In the genomic region with DNA sequence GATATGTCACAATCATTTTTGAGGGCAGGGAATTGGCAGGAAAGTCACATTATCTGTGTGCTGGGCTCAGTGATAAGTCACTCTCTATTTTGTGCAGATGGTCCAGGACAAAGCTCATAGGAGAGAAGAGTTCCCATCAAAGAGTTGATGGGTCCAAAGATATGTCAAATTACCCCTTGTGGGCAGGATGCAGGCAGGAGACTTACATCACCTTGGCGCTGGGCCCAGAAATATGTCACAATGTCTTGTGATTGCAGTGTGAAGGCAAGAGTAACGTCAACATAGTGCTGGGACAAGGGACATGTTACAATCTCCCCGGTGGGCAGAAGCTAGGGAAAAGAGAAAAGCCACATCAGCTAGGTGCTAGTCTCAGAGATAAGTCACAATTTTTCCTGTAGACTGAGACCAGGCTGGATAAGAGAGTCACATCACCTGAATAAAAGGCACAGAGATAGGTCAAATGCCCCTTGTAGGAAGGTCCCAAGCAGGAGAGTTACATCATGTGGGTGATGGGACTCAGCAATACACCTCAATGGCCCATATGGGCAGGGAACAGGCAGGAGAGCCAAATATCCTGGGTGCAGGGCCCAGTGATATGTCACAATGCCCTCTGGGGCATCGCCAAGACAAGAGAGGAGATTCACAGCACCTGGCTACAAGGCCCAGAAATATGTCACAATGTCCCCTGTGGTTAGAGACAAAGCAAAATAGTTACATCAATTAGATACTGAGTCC, we compare ENCODE assay signal across 28 cellular contexts. TPM values are rescaled to one million over a fixed set of nuclear protein-coding genes. Genes with fewer than 3 reads are reported as not detected.
A peak's percentile ranks its signal among the peaks of the same experiment; 100 is the strongest.
DNase-seq lines count a peak whose midpoint lies in the region; ATAC-seq and TF ChIP-seq lines count a peak whose summit lies in the region.
"Had no signal": no experiment of that assay in that cellular context is flagged by ENCODE, and none has a peak within 500 bp of the region (broad histone marks: within the 10 kb centered on the region; RNA-seq: fewer than 3 reads in every experiment).

No MANE protein-coding gene starts in this region.

- H3K4me2 ChIP-seq in DND-41 (ENCODE audit: insufficient read depth, low read length) = no peak overlapping the region
- H3K4me2 ChIP-seq: A549; BLaER1 treated with 17β-estradiol and CSF1 and Interleukin-3, amounts not matched to agents 10 nM and 100 nM; GM23338; SK-N-SH had no signal

- H3K4me3 ChIP-seq in DND-41 (ENCODE audit: low read depth in 1 of 2, low read length in 2 of 2) (no peak overlapping the region), HL-60 (replicated peaks; ENCODE audit: insufficient read depth, low read length) (no peak overlapping the region), fibroblast of mammary gland (ENCODE audit: control insufficient read depth, low read depth, low read length) (no peak overlapping the region), gastroesophageal sphincter (no peak overlapping the region)
- H3K4me3 ChIP-seq: A549; BLaER1 treated with 17β-estradiol and CSF1 and Interleukin-3, amounts not matched to agents 10 nM and 100 nM; GM23338; K562 had no signal

- no peaks in the 10 kb centered on the region for H3K4me1 ChIP-seq in DND-41 (ENCODE audit: insufficient read depth, low read length)
- no peaks in the 10 kb centered on the region for H3K4me1 ChIP-seq in gastroesophageal sphincter
- H3K4me1 ChIP-seq: A549; BLaER1 treated with 17β-estradiol and CSF1 and Interleukin-3, amounts not matched to agents 10 nM and 100 nM had no signal

- H3K27ac ChIP-seq in DND-41 (ENCODE audit: low read length) (no peak overlapping the region), HL-60 (replicated peaks) (no peak overlapping the region), gastroesophageal sphincter (no peak overlapping the region)
- H3K27ac ChIP-seq: A549; BLaER1 treated with 17β-estradiol and CSF1 and Interleukin-3, amounts not matched to agents 10 nM and 100 nM had no signal

- H3K9me3 ChIP-seq in DND-41 (ENCODE audit: insufficient read depth, low read length, severe bottlenecking) = peaks cover 29% of the 10 kb centered on the region
- H3K9me3 ChIP-seq in gastroesophageal sphincter = peaks cover 0 to 10% (median 0%) of the 10 kb centered on the region in 3 donors
- H3K9me3 ChIP-seq: SK-N-SH had no signal

- TF ChIP-seq POLR2A in gastroesophageal sphincter (IDR thresholded peaks at IDR 0.05) = no peak

- WGBS in gastroesophageal sphincter (ENCODE audit: low coverage in 1 of 2), 2 donors = 88 to 90% methylated on average over 3 to 4 of the region's 4 CpGs

- peak; percentile 9 for DNase-seq in DND-41
- DNase-seq in HL-60 (ENCODE audit: low read depth in 1 of 2, low spot score in 1 of 2) = peak; percentile 3 to 80
- DNase-seq in OCI-M1 (lab: John Stamatoyannopoulos, UW) = peak; percentile 71
- peak; percentile 2 for DNase-seq in fibroblast of mammary gland (ENCODE audit: low read depth)
- no peak for DNase-seq in DMS153 treated with DMSO at 0.1 percent for 48 hours (lab: John Stamatoyannopoulos, UW; ENCODE audit: unreplicated experiment)
- DNase-seq in kidney glomerular epithelial cell (lab: John Stamatoyannopoulos, UW) = no peak
- no peak for DNase-seq in NCI-H226
- DNase-seq: CD4-positive, alpha-beta memory T cell; COR-L47; EL; GDM1; MM.1S; NCI-H1105; NCI-H1436 treated with DMSO at 0.1 percent for 48 hours; NCI-H187 treated with DMSO at 0.1 percent for 48 hours; NCI-H2107; NCI-H446; NCI-H524 treated with DMSO at 0.1 percent for 48 hours; NCI-H774; PC-3; SK-N-SH had no signal

- no peak overlapping the region for H2AFZ ChIP-seq in DND-41 (ENCODE audit: low read depth, low read length)
- H2AFZ ChIP-seq: GM23338 had no signal

- H3K9ac ChIP-seq in DND-41 (ENCODE audit: low read depth, low read length) = no peak overlapping the region
- H3K9ac ChIP-seq: BLaER1 treated with 17β-estradiol and CSF1 and Interleukin-3, amounts not matched to agents 10 nM and 100 nM; SK-N-SH had no signal

- H3K27me3 ChIP-seq in DND-41 (ENCODE audit: insufficient read depth, low read length, poor library complexity) (no peaks in the 10 kb centered on the region), HL-60 (ENCODE audit: insufficient read depth, poor library complexity, severe bottlenecking) (no peaks in the 10 kb centered on the region), gastroesophageal sphincter (no peaks in the 10 kb centered on the region)
- H3K27me3 ChIP-seq: BLaER1 treated with 17β-estradiol and CSF1 and Interleukin-3, amounts not matched to agents 10 nM and 100 nM had no signal

- no peaks in the 10 kb centered on the region for H3K36me3 ChIP-seq in DND-41 (ENCODE audit: insufficient read depth, low read length)
- H3K36me3 ChIP-seq in gastroesophageal sphincter = no peaks in the 10 kb centered on the region
- H3K36me3 ChIP-seq: BLaER1 treated with 17β-estradiol and CSF1 and Interleukin-3, amounts not matched to agents 10 nM and 100 nM had no signal

- ATAC-seq in DND-41 (ENCODE audit: insufficient read depth, low read depth) (no peak), gastroesophageal sphincter (no peak)
- ATAC-seq: A549, GM23338, HCT116, K562, PC-3 had no signal

- no peaks in the 10 kb centered on the region for H3K79me2 ChIP-seq in DND-41 (ENCODE audit: insufficient read depth, low read length)

- TF ChIP-seq CTCF in DND-41 (IDR thresholded peaks at IDR 0.05; ENCODE audit: borderline replicate concordance, extremely low read depth, low read length, poor library complexity, severe bottlenecking) (no peak), HL-60 (IDR thresholded peaks at IDR 0.05; ENCODE audit: insufficient read depth, low read length) (no peak), fibroblast of mammary gland (conservative IDR thresholded peaks at IDR 0.05; ENCODE audit: control insufficient read depth, insufficient read depth, low read depth, low read length) (no peak), gastroesophageal sphincter (IDR thresholded peaks at IDR 0.05) (no peak)

- no peak for TF ChIP-seq EP300 in gastroesophageal sphincter (IDR thresholded peaks at IDR 0.05)

- H4K20me1 ChIP-seq in DND-41 (ENCODE audit: insufficient read depth, low read length) = no peaks in the 10 kb centered on the region
- H4K20me1 ChIP-seq: BLaER1 treated with 17β-estradiol and CSF1 and Interleukin-3, amounts not matched to agents 10 nM and 100 nM had no signal

RNA-seq across cellular contexts. Expression of a gene that starts 47.9 kb away (rescaled TPM):
- under 1 TPM in 3 of 4 donors, not detected in 1; under 0.01 to 0.27 (median 0.02) TPM for total RNA-seq in gastroesophageal sphincter
- total RNA-seq: CD4-positive, alpha-beta memory T cell; HT1080; K562; PC-3 had no signal

Comparison
In these comparisons a context has a peak if more than half of its experiments do, and no peak if none do; other contexts are left out.
1. DNase-seq: peak in DND-41 (single experiment), HL-60 (2 of 2), OCI-M1 (single experiment) and fibroblast of mammary gland (single experiment); none in DMS153 treated with DMSO at 0.1 percent for 48 hours (single experiment), kidney glomerular epithelial cell (single experiment) and NCI-H226 (single experiment).